1 cellular context compared by ENCODE assay signal in genomic region chr19:428144-428543, GRCh38.
TF ChIP-seq lines count a peak whose summit lies in the region.

No MANE protein-coding gene starts in this region.

TF ChIP-seq in GM23338, 12 proteins besides CTCF, POLR2A, EP300 and RAD21:
- TF ChIP-seq NANOG (IDR thresholded peaks at IDR 0.05; ENCODE audit: borderline replicate concordance) (no peak), POLR2AphosphoS5 (IDR thresholded peaks at IDR 0.05; ENCODE audit: low read depth) (no peak), ETS1 (IDR thresholded peaks at IDR 0.05) (no peak), ZNF331 (CRISPR knock-in tag; IDR thresholded peaks at IDR 0.05; ENCODE audit: low read depth) (no peak), ZNF462 (CRISPR knock-in tag; IDR thresholded peaks at IDR 0.05) (no peak), STAT1 (IDR thresholded peaks at IDR 0.05; ENCODE audit: unreplicated experiment) (no peak), EZH2phosphoT487 (IDR thresholded peaks at IDR 0.05; ENCODE audit: unreplicated experiment) (no peak), ZNF114 (CRISPR knock-in tag; IDR thresholded peaks at IDR 0.05) (no peak), CREB1 (CRISPR knock-in tag; IDR thresholded peaks at IDR 0.05; ENCODE audit: low read depth) (no peak), REST (IDR thresholded peaks at IDR 0.05; ENCODE audit: unreplicated experiment) (no peak), JUNB (IDR thresholded peaks at IDR 0.05; ENCODE audit: unreplicated experiment) (no peak), EZH2 (IDR thresholded peaks at IDR 0.05; ENCODE audit: low read depth, unreplicated experiment) (no peak)
